Comparison of ENCODE assay signal across 1 cellular context in the genomic region with DNA sequence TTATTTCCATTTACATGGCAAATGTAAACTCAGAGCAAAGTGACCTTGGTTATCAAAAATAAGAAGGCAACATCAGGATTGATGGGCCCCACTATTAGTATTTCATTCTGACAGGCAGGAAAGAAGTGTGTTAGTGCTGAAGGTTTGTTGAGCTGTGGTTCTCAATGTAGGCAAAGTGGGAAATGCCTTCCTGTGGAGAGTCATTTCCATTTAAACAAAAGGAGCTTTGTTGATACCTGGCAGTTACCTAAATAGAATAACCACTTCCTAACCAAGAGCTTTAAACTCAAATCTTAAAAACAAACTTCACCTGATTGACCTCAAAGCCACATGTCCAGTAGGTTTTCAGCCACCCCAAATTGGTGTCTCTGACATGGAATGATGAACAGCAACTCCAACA.
TF ChIP-seq lines count a peak whose summit lies in the region.

No MANE protein-coding gene starts in this region.

TF ChIP-seq in SK-N-SH, 30 proteins besides CTCF, POLR2A, EP300 and RAD21 (continued from another document):
- TF ChIP-seq FOXM1 (IDR thresholded peaks at IDR 0.05; ENCODE audit: low read depth) (no peak), GABPA (IDR thresholded peaks at IDR 0.05; ENCODE audit: low read depth) (no peak), TCF12 (IDR thresholded peaks at IDR 0.05) (no peak), POLR2AphosphoS5 (IDR thresholded peaks at IDR 0.05; ENCODE audit: low read depth, low read length) (no peak), GATA2 (CRISPR knock-in tag; IDR thresholded peaks at IDR 0.05) (no peak), EZH2phosphoT487 (IDR thresholded peaks at IDR 0.05; ENCODE audit: borderline replicate concordance, low read depth) (no peak), FOSL2 (IDR thresholded peaks at IDR 0.05; ENCODE audit: borderline replicate concordance, low read depth) (no peak)
- TF ChIP-seq, protein P1, sequence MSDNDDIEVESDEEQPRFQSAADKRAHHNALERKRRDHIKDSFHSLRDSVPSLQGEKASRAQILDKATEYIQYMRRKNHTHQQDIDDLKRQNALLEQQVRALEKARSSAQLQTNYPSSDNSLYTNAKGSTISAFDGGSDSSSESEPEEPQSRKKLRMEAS (IDR thresholded peaks at IDR 0.05; ENCODE audit: low read depth), result no peak
- TF ChIP-seq, protein P2, sequence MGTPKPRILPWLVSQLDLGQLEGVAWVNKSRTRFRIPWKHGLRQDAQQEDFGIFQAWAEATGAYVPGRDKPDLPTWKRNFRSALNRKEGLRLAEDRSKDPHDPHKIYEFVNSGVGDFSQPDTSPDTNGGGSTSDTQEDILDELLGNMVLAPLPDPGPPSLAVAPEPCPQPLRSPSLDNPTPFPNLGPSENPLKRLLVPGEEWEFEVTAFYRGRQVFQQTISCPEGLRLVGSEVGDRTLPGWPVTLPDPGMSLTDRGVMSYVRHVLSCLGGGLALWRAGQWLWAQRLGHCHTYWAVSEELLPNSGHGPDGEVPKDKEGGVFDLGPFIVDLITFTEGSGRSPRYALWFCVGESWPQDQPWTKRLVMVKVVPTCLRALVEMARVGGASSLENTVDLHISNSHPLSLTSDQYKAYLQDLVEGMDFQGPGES (IDR thresholded peaks at IDR 0.05; ENCODE audit: low read depth, low read length), result no peak
